Comparison of ENCODE assay signal across 10 cellular contexts in genomic region chr1:243505986-243506689, GRCh38.
DNase-seq lines count a peak whose midpoint lies in the region; ATAC-seq and TF ChIP-seq lines count a peak whose summit lies in the region.
"Had no signal": no experiment of that assay in that cellular context is flagged by ENCODE, and none has a peak within 500 bp of the region (broad histone marks: within the 10 kb centered on the region; RNA-seq: fewer than 3 reads in every experiment).

No MANE protein-coding gene starts in this region.

- H3K4me3 ChIP-seq in BLaER1 (peak overlapping the region; percentile 49), MG63 (no peak overlapping the region)

- peaks cover 32% of the 10 kb centered on the region for H3K4me1 Mint-ChIP-seq in glutamatergic neuron (ENCODE audit: low read depth, unreplicated experiment)

- H3K36me3 ChIP-seq in BLaER1, result peaks cover 13% of the 10 kb centered on the region
- no peaks in the 10 kb centered on the region; the same call in 1 of the 2 replicates for H3K36me3 ChIP-seq in MG63

- no peaks in the 10 kb centered on the region for H3K27me3 ChIP-seq in BLaER1
- H3K27me3 ChIP-seq in MG63, result no peaks in the 10 kb centered on the region

- peak overlapping the region; percentile 34 for H3K4me3 Mint-ChIP-seq in glutamatergic neuron (ENCODE audit: unreplicated experiment)
- H3K4me3 Mint-ChIP-seq: CD14-positive monocyte had no signal

- H3K4me2 ChIP-seq in BLaER1, result peak overlapping the region; percentile 84
- H3K4me2 ChIP-seq: KMS-11 had no signal

- peak overlapping the region; percentile 59 for H3K9ac ChIP-seq in BLaER1
- H3K9ac ChIP-seq: KMS-11 had no signal

- ATAC-seq in GM21381 (IDR thresholded peaks at IDR 0.05; ENCODE audit: unreplicated experiment), result peak; percentile 43
- ATAC-seq in HG03354 (IDR thresholded peaks at IDR 0.05; ENCODE audit: poor library complexity, severe bottlenecking, unreplicated experiment), result peak; percentile 62

- DNase-seq in glutamatergic neuron (no peak), SK-N-DZ (ENCODE audit: low spot score) (no peak), pons (ENCODE audit: low spot score) (no peak), islet precursor cell (no peak), MG63 (no peak)

- peaks cover 10% of the 10 kb centered on the region for H3K36me3 Mint-ChIP-seq in glutamatergic neuron (ENCODE audit: unreplicated experiment)

- no peaks in the 10 kb centered on the region for H3K9me3 ChIP-seq in BLaER1
- no peaks in the 10 kb centered on the region for H3K9me3 ChIP-seq in MG63

- peak overlapping the region; percentile 79 for H3K27ac Mint-ChIP-seq in glutamatergic neuron (ENCODE audit: unreplicated experiment)
- H3K27ac Mint-ChIP-seq: CD14-positive monocyte had no signal

- peaks cover 49% of the 10 kb centered on the region for H3K4me1 ChIP-seq in BLaER1

- peaks cover 2% of the 10 kb centered on the region for H3K27me3 Mint-ChIP-seq in glutamatergic neuron (ENCODE audit: unreplicated experiment)

- peaks cover 6% of the 10 kb centered on the region for H3K9me3 Mint-ChIP-seq in glutamatergic neuron (ENCODE audit: unreplicated experiment)
- H3K9me3 Mint-ChIP-seq: CD14-positive monocyte had no signal

- no peaks in the 10 kb centered on the region for H4K20me1 ChIP-seq in BLaER1

- no peak for TF ChIP-seq CTCF in glutamatergic neuron (IDR thresholded peaks at IDR 0.05; ENCODE audit: partially characterized antibody, unreplicated experiment)

- H3K27ac ChIP-seq in BLaER1, result peak overlapping the region; percentile 70
- H3K27ac ChIP-seq: KMS-11 had no signal
